In genomic region chr3:8729479-8729878, GRCh38 we compare ENCODE assay signal across 37 cellular contexts. TPM values are rescaled to one million over a fixed set of nuclear protein-coding genes. Genes with fewer than 3 reads are reported as not detected.
"Had no signal": no experiment of that assay in that cellular context is flagged by ENCODE, and none has a peak within 500 bp of the region (broad histone marks: within the 10 kb centered on the region; RNA-seq: fewer than 3 reads in every experiment).

No MANE protein-coding gene starts in this region.

- H3K4me2 ChIP-seq: KMS-11 had no signal

- H3K9me3 ChIP-seq: MG63 had no signal

- H3K27ac ChIP-seq: KMS-11 had no signal

- H3K9ac ChIP-seq: KMS-11 had no signal

- H3K4me3 ChIP-seq: MG63 had no signal

- H3K27me3 ChIP-seq: MG63 had no signal

- DNase-seq: Karpas-422, Kasumi-1, KBM-7, KG1, MG63, MM.1S, MV-4-11, NCI-H1048, NCI-H1092, NCI-H1092 treated with DMSO at 0.1 percent for 48 hours, NCI-H1105, NCI-H1105 treated with DMSO at 0.1 percent for 48 hours, NCI-H1417, NCI-H1417 treated with DMSO at 0.1 percent for 48 hours, NCI-H1436, NCI-H1436 treated with DMSO at 0.1 percent for 48 hours, NCI-H146, NCI-H1694, NCI-H1694 treated with DMSO at 0.1 percent for 48 hours, NCI-H187, NCI-H187 treated with DMSO at 0.1 percent for 48 hours, NCI-H1930, NCI-H2029, NCI-H2029 treated with DMSO at 0.1 percent for 48 hours, NCI-H2081, NCI-H2081 treated with DMSO at 0.1 percent for 48 hours, NCI-H2107, NCI-H2171, NCI-H2171 treated with DMSO at 0.1 percent for 48 hours, NCI-H2227 treated with DMSO at 0.1 percent for 48 hours, NCI-H226, NCI-H345, NCI-H446, NCI-H446 treated with DMSO at 0.1 percent for 48 hours had no signal

- H3K36me3 ChIP-seq: MG63 had no signal

RNA-seq across cellular contexts. Expression of gene CAV3, which starts 4.1 kb away (rescaled TPM):
- total RNA-seq: M059J, MCF 10A had no signal
